In the genomic region with DNA sequence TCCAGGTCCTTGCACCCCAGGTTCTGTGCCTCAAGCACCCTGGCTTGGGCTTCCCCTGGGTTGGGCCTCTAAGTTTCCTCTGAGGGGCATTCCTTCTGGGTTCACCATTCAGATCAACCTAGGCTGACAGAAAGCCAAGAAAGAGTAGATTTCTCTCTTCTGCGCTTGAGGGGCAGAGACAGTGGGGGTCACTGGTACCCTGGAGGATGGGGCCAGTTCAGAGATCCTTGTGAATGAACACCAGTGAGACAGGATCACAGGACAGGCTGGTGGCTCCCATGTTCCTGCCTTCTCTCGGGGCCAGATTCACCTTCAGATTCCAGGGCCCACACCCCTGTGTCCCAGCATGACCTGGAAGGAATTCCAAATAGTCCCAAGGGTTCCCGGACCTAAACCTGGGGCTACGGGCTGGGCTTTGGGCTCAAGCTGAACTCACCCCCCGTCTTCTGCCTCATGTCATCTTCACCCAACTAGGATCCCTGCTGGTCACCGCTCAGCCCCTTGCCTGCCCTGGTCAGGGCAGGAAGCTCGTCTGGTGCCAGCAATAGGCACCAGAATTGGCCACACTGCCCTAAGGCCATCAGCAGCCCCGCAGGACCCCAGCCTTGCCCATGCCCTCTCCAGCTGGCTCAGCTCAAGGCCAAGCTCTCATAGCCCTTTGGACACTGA, we compare ENCODE assay signal across 28 cellular contexts.
"Had no signal": no experiment of that assay in that cellular context is flagged by ENCODE, and none has a peak within 500 bp of the region (broad histone marks: within the 10 kb centered on the region; RNA-seq: fewer than 3 reads in every experiment).

No MANE protein-coding gene starts in this region.

- H3K36me3 ChIP-seq: adrenal gland, breast epithelium, SJSA1, WERI-Rb-1 had no signal

- H3K4me3 ChIP-seq: adrenal gland, body of pancreas, breast epithelium, SJSA1 had no signal

- FAIRE-seq: astrocyte had no signal

- H3K27ac ChIP-seq: adrenal gland, body of pancreas, breast epithelium, SJSA1, WERI-Rb-1 had no signal

- H3K27me3 ChIP-seq: adrenal gland, body of pancreas, breast epithelium had no signal

- DNase-seq: activated CD4-positive, alpha-beta T cell treated with anti-CD3 and anti-CD28 coated beads for 1 hour; activated CD4-positive, alpha-beta T cell treated with anti-CD3 and anti-CD28 coated beads for 48 hours; activated CD4-positive, alpha-beta T cell treated with anti-CD3 and anti-CD28 coated beads, Interleukin-2, amount 50 U/mL, for 48 hours; activated CD4-positive, CD25-positive, alpha-beta regulatory T cell; activated CD8-positive, alpha-beta T cell treated with anti-CD3 and anti-CD28 coated beads, Interleukin-2, amount 10 ng/mL, durations not matched to agents 7 days and 5 days; activated gamma-delta T cell treated with Interleukin-2 at 50 U/mL for 16 hours; activated naive CD4-positive, alpha-beta T cell treated with anti-CD3 and anti-CD28 coated beads for 36 hours; activated T-cell treated with anti-CD3 and anti-CD28 coated beads, Interleukin-2, amount 50 U/mL, for 4 hours; adrenal gland; body of pancreas; cerebellar nuclear complex; MM.1S; MV-4-11; NCI-H1092; NCI-H1436 treated with DMSO at 0.1 percent for 48 hours; NCI-H1694 treated with DMSO at 0.1 percent for 48 hours; NCI-H2029; NCI-H345; NCI-H524 treated with DMSO at 0.1 percent for 48 hours; SHP77 treated with DMSO at 0.1 percent for 48 hours; SW 1271; T-helper 1 cell; T-helper 2 cell; T-helper 9 cell; WERI-Rb-1 had no signal

- H3K9me3 ChIP-seq: adrenal gland, body of pancreas, breast epithelium, SJSA1 had no signal

- H3K4me1 ChIP-seq: adrenal gland, body of pancreas, breast epithelium, SJSA1 had no signal
